In the genomic region with DNA sequence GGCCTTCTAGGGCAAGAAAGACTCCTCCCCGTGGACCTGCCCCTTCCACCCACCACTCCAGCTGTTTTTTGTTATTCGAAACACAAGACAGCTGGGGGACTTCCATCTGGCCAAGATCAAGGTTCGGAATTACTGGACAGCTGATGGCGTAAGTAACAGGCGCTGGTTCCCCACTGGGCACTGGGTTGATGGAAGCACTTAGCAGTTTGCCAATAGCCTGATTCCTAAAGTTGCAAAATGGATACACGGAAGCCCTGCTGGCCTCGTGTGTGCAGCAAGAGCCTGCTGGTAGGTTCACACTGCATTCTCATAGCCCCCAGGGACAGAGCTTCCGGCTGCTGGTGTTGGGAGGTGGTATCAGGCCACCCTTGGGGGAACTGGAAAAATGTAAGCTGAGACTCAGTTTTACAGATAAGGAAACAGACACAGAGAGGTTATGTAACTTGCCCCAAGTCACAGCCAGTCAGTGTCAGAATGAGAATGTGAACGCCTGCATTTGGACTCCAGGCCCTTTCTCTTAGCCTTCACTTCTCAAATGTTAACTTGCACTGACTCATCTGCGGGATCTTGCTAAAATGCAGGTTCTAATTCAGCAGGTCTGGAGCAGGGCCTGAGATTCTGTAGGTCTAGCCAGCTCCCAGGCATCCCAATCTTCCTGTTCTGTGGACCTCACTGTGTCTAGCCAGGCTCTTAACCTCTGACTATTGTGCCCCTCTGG, we compare ENCODE assay signal across 10 cellular contexts.
A peak's percentile ranks its signal among the peaks of the same experiment; 100 is the strongest.
DNase-seq lines count a peak whose midpoint lies in the region; ATAC-seq and TF ChIP-seq lines count a peak whose summit lies in the region.
"Had no signal": no experiment of that assay in that cellular context is flagged by ENCODE, and none has a peak within 500 bp of the region (broad histone marks: within the 10 kb centered on the region; RNA-seq: fewer than 3 reads in every experiment).

No MANE protein-coding gene starts in this region.

- no peak for TF ChIP-seq EP300 in transverse colon (IDR thresholded peaks at IDR 0.05; ENCODE audit: low read depth)

- no peak for TF ChIP-seq CTCF in transverse colon (IDR thresholded peaks at IDR 0.05)

- in situ Hi-C loops in transverse colon (cut with MboI; ENCODE audit: low pct_ligation_motif_present in 1 of 4, low pct_unique_long_range_greater_than_20kb in 1 of 4, low sequenced_read_pairs in 3 of 4): no loop called here

- DNase-seq in NCI-H2171 treated with DMSO at 0.1 percent for 48 hours (lab: John Stamatoyannopoulos, UW): peak; percentile 16
- no peak for DNase-seq in NCI-H2171 (lab: John Stamatoyannopoulos, UW)
- DNase-seq in transverse colon: peak; percentile 37
- DNase-seq in NCI-H2081 treated with DMSO at 0.1 percent for 48 hours (lab: John Stamatoyannopoulos, UW): no peak
- no peak for DNase-seq in mesenteric fat pad (ENCODE audit: low spot score)

- no peaks in the 10 kb centered on the region for H3K9me3 ChIP-seq in ectodermal cell (ENCODE audit: control insufficient read depth, low read length)
- H3K9me3 ChIP-seq in mesodermal cell (ENCODE audit: control insufficient read depth, low read length): no peaks in the 10 kb centered on the region
- H3K9me3 ChIP-seq in transverse colon: no peaks in the 10 kb centered on the region

- peaks cover 4% of the 10 kb centered on the region for H3K36me3 ChIP-seq in ectodermal cell (ENCODE audit: control insufficient read depth, insufficient read depth, low read length)
- peaks cover 27% of the 10 kb centered on the region for H3K36me3 ChIP-seq in mesodermal cell (ENCODE audit: control insufficient read depth, insufficient read depth, low read length)
- no peaks in the 10 kb centered on the region for H3K36me3 ChIP-seq in transverse colon

- H3K27me3 ChIP-seq in ectodermal cell (ENCODE audit: control insufficient read depth, insufficient read depth, low read length, poor library complexity, severe bottlenecking) (no peaks in the 10 kb centered on the region), transverse colon (no peaks in the 10 kb centered on the region)

- H3K4me1 ChIP-seq in ectodermal cell (ENCODE audit: control insufficient read depth, insufficient read depth, low read length): peaks cover 32% of the 10 kb centered on the region
- peaks cover 19% of the 10 kb centered on the region for H3K4me1 ChIP-seq in mesodermal cell (ENCODE audit: control insufficient read depth, insufficient read depth, low read length, poor library complexity, severe bottlenecking)
- peaks cover 14 to 38% (median 33%) of the 10 kb centered on the region in 4 donors for H3K4me1 ChIP-seq in transverse colon

- intact Hi-C loops in transverse colon (cut with DNase I; ENCODE audit: low total_unique reads): no loop called here

- WGBS in ectodermal cell, 2 experiments: 87 to 89% methylated on average over 10 of the region's 10 CpGs
- 82 to 84% methylated on average over 10 of the region's 10 CpGs for whole genome bisulfite sequencing in mesodermal cell (ENCODE audit: insufficient coverage in 2 of 2), 2 experiments
- 30 to 75% methylated on average over 2 to 10 of the region's 10 CpGs for WGBS in transverse colon (ENCODE audit: low coverage in 1 of 2), 2 donors

- H3K27ac ChIP-seq in ectodermal cell (ENCODE audit: insufficient read depth, low read depth, low read length, poor library complexity, severe bottlenecking) (peak overlapping the region; percentile 55), mesodermal cell (ENCODE audit: low read depth, low read length, severe bottlenecking) (peak overlapping the region; percentile 36), transverse colon (peak overlapping the region; percentile 57 to 76 (median 66))
- H3K27ac ChIP-seq: 22Rv1 had no signal

- no peak for ATAC-seq in GM21529 (IDR thresholded peaks at IDR 0.05; ENCODE audit: unreplicated experiment)
- ATAC-seq: activated T-helper 17 cell treated with anti-CD3 and anti-CD28 coated beads, Interleukin-2, amount 50 U/mL, for 72 hours had no signal

- H3K4me3 ChIP-seq in ectodermal cell (ENCODE audit: insufficient read depth, low read depth, low read length) (no peak overlapping the region), mesodermal cell (ENCODE audit: extremely low read depth, insufficient read depth, low read length, poor library complexity, severe bottlenecking) (no peak overlapping the region), transverse colon (no peak overlapping the region)

- TF ChIP-seq POLR2A in transverse colon (IDR thresholded peaks at IDR 0.05): no peak

Comparison
In these comparisons a context has a peak if more than half of its experiments do, and no peak if none do; other contexts are left out.
1. DNase-seq: peak in NCI-H2171 treated with DMSO at 0.1 percent for 48 hours (single experiment) and transverse colon (single experiment); none in NCI-H2171 (single experiment), NCI-H2081 treated with DMSO at 0.1 percent for 48 hours (single experiment) and mesenteric fat pad (single experiment).
2. Peak in every context shown above with its lines, with median percentiles within 50 percentile points of each other: H3K27ac ChIP-seq.